ENCODE assay signal across 1 cellular context in the genomic region with DNA sequence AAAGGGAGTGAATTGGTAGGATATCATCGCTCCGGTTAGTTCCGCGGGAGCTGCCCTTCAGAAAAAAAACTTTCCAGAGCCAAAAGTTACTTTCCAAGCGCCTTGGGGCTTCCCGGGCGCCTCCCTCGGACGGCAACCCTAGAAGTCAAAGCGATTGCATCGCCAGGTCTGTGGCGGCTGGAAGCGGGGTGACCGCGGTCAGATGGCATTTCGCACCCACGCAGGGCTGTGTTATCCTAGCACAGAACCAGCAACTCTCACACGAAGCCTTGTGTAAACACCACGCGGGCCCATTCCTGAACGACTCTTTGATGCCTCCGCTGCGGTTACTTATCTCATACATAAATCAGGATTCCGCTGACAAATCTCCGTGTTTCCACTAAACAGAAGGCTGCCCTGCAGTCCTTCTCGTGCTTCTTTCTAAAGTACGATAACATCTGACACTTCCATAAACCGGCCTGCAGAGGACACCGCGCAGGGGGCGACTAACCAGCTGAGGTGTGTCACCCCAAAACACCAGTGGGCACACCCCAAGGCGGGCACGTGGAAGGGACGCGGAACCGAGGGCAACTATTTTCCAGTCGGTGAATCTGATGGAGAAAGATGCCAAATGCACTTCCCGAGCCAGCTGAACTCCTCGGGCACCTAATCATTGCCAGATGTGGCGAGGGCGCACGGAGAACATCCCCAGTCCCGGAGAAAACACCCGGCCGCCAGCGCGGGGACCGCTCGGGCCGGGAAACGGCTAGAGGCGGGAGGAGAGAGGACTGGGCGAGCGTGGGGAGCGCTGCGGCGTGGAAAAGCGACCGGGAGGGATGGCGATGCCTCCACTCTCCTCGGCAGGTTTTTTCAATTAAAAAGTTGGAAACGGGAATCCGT.
TF ChIP-seq lines count a peak whose summit lies in the region.

No MANE protein-coding gene starts in this region.

TF ChIP-seq in K562, 482 proteins besides CTCF, POLR2A, EP300 and RAD21 (continued from another document and continues in another):
- TF ChIP-seq MEF2A (IDR thresholded peaks at IDR 0.05; ENCODE audit: control insufficient read depth, low read depth, low read length) (no peak), L3MBTL2 (IDR thresholded peaks at IDR 0.05) (0 out of 2 replicates have a peak, but pooled peaks have one; percentile 22), NFXL1 (CRISPR knock-in tag; IDR thresholded peaks at IDR 0.05) (no peak), TCF7 (IDR thresholded peaks at IDR 0.05; ENCODE audit: borderline replicate concordance) (peak; percentile 95), SP2 (IDR thresholded peaks at IDR 0.05; ENCODE audit: extremely low read depth, low read depth, low read length, poor library complexity, severe bottlenecking) (no peak), HMGXB4 (CRISPR knock-in tag; IDR thresholded peaks at IDR 0.05) (no peak), ETV1 (tag; conservative IDR thresholded peaks at IDR 0.05; ENCODE audit: low read depth) (peak; percentile 12; the same call in 1 of the 2 replicates), RBFOX2 (IDR thresholded peaks at IDR 0.05; ENCODE audit: low read depth, low read length) (no peak), TRIM24 (IDR thresholded peaks at IDR 0.05) (no peak), SREBF1 (IDR thresholded peaks at IDR 0.05; ENCODE audit: borderline replicate concordance, low read depth, low read length) (no peak), FIP1L1 (IDR thresholded peaks at IDR 0.05; ENCODE audit: low read depth, low read length, poor library complexity, severe bottlenecking) (no peak), POLR2B (IDR thresholded peaks at IDR 0.05; ENCODE audit: low read depth, partially characterized antibody) (no peak), NFRKB (IDR thresholded peaks at IDR 0.05; ENCODE audit: low read depth) (no peak), HES1 (IDR thresholded peaks at IDR 0.05; ENCODE audit: low read depth) (peak; percentile 99), RNF2 (IDR thresholded peaks at IDR 0.05) (no peak), KLF1 (tag; IDR thresholded peaks at IDR 0.05) (no peak), TFAP4 (CRISPR knock-in tag; IDR thresholded peaks at IDR 0.05; ENCODE audit: borderline replicate concordance) (no peak; the same call in 1 of the 2 replicates), ZNF41 (CRISPR knock-in tag; conservative IDR thresholded peaks at IDR 0.05) (no peak), HLTF (IDR thresholded peaks at IDR 0.05) (no peak), ZNF175 (CRISPR knock-in tag; IDR thresholded peaks at IDR 0.05; ENCODE audit: low read depth) (no peak), ZNF239 (CRISPR knock-in tag; IDR thresholded peaks at IDR 0.05) (no peak), ATF7 (IDR thresholded peaks at IDR 0.05) (no peak), FOXA3 (CRISPR knock-in tag; conservative IDR thresholded peaks at IDR 0.05 in 1 of 2, IDR thresholded peaks at IDR 0.05 in 1 of 2) (peak in 1 of 2 experiments; percentile 94; a peak in 2 of 4 replicates), TRIM28 (IDR thresholded peaks at IDR 0.05) (no peak), ELK3 (CRISPR knock-in tag; IDR thresholded peaks at IDR 0.05) (no peak), KLF13 (tag; IDR thresholded peaks at IDR 0.05; ENCODE audit: borderline replicate concordance, low read depth) (no peak), ESRRA (IDR thresholded peaks at IDR 0.05; ENCODE audit: borderline replicate concordance, low read depth) (peak; percentile 79; the same call in 1 of the 2 replicates), RCOR1 (IDR thresholded peaks at IDR 0.05; ENCODE audit: borderline replicate concordance in 1 of 2, low read depth in 2 of 2, low read length in 2 of 2) (peak in 1 of 2 experiments; percentile 90; a peak in 2 of 4 replicates), ZNF232 (CRISPR knock-in tag; IDR thresholded peaks at IDR 0.05) (no peak), SMARCC2 (IDR thresholded peaks at IDR 0.05; ENCODE audit: low read depth) (no peak), ZNF3 (CRISPR knock-in tag; IDR thresholded peaks at IDR 0.05) (no peak), CTBP1 (IDR thresholded peaks at IDR 0.05; ENCODE audit: borderline replicate concordance) (peak; percentile 58; the same call in 1 of the 2 replicates), XRCC5 (IDR thresholded peaks at IDR 0.05; ENCODE audit: low read depth, low read length) (no peak), NCOR1 (IDR thresholded peaks at IDR 0.05) (no peak), ZBTB34 (CRISPR knock-in tag; IDR thresholded peaks at IDR 0.05) (no peak), C11orf30 (IDR thresholded peaks at IDR 0.05; ENCODE audit: low read depth) (no peak), GATA2 (CRISPR knock-in tag; IDR thresholded peaks at IDR 0.05) (no peak), CREB3L1 (IDR thresholded peaks at IDR 0.05; ENCODE audit: borderline replicate concordance, low read depth) (no peak)
- TF ChIP-seq, protein P1, sequence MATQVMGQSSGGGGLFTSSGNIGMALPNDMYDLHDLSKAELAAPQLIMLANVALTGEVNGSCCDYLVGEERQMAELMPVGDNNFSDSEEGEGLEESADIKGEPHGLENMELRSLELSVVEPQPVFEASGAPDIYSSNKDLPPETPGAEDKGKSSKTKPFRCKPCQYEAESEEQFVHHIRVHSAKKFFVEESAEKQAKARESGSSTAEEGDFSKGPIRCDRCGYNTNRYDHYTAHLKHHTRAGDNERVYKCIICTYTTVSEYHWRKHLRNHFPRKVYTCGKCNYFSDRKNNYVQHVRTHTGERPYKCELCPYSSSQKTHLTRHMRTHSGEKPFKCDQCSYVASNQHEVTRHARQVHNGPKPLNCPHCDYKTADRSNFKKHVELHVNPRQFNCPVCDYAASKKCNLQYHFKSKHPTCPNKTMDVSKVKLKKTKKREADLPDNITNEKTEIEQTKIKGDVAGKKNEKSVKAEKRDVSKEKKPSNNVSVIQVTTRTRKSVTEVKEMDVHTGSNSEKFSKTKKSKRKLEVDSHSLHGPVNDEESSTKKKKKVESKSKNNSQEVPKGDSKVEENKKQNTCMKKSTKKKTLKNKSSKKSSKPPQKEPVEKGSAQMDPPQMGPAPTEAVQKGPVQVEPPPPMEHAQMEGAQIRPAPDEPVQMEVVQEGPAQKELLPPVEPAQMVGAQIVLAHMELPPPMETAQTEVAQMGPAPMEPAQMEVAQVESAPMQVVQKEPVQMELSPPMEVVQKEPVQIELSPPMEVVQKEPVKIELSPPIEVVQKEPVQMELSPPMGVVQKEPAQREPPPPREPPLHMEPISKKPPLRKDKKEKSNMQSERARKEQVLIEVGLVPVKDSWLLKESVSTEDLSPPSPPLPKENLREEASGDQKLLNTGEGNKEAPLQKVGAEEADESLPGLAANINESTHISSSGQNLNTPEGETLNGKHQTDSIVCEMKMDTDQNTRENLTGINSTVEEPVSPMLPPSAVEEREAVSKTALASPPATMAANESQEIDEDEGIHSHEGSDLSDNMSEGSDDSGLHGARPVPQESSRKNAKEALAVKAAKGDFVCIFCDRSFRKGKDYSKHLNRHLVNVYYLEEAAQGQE (CRISPR knock-in tag; IDR thresholded peaks at IDR 0.05; ENCODE audit: low read depth) = no peak
- TF ChIP-seq, protein P2, sequence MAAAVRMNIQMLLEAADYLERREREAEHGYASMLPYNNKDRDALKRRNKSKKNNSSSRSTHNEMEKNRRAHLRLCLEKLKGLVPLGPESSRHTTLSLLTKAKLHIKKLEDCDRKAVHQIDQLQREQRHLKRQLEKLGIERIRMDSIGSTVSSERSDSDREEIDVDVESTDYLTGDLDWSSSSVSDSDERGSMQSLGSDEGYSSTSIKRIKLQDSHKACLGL (CRISPR knock-in tag; IDR thresholded peaks at IDR 0.05; ENCODE audit: borderline replicate concordance, poor library complexity, severe bottlenecking) = no peak
- TF ChIP-seq, protein P3, sequence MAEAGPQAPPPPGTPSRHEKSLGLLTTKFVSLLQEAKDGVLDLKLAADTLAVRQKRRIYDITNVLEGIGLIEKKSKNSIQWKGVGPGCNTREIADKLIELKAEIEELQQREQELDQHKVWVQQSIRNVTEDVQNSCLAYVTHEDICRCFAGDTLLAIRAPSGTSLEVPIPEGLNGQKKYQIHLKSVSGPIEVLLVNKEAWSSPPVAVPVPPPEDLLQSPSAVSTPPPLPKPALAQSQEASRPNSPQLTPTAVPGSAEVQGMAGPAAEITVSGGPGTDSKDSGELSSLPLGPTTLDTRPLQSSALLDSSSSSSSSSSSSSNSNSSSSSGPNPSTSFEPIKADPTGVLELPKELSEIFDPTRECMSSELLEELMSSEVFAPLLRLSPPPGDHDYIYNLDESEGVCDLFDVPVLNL (CRISPR knock-in tag; IDR thresholded peaks at IDR 0.05; ENCODE audit: low read depth) = no peak
- TF ChIP-seq, protein P4, sequence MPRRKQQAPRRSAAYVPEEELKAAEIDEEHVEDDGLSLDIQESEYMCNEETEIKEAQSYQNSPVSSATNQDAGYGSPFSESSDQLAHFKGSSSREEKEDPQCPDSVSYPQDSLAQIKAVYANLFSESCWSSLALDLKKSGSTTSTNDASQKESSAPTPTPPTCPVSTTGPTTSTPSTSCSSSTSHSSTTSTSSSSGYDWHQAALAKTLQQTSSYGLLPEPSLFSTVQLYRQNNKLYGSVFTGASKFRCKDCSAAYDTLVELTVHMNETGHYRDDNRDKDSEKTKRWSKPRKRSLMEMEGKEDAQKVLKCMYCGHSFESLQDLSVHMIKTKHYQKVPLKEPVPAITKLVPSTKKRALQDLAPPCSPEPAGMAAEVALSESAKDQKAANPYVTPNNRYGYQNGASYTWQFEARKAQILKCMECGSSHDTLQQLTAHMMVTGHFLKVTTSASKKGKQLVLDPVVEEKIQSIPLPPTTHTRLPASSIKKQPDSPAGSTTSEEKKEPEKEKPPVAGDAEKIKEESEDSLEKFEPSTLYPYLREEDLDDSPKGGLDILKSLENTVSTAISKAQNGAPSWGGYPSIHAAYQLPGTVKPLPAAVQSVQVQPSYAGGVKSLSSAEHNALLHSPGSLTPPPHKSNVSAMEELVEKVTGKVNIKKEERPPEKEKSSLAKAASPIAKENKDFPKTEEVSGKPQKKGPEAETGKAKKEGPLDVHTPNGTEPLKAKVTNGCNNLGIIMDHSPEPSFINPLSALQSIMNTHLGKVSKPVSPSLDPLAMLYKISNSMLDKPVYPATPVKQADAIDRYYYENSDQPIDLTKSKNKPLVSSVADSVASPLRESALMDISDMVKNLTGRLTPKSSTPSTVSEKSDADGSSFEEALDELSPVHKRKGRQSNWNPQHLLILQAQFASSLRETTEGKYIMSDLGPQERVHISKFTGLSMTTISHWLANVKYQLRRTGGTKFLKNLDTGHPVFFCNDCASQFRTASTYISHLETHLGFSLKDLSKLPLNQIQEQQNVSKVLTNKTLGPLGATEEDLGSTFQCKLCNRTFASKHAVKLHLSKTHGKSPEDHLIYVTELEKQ (CRISPR knock-in tag; IDR thresholded peaks at IDR 0.05) = no peak
- TF ChIP-seq, protein P5, sequence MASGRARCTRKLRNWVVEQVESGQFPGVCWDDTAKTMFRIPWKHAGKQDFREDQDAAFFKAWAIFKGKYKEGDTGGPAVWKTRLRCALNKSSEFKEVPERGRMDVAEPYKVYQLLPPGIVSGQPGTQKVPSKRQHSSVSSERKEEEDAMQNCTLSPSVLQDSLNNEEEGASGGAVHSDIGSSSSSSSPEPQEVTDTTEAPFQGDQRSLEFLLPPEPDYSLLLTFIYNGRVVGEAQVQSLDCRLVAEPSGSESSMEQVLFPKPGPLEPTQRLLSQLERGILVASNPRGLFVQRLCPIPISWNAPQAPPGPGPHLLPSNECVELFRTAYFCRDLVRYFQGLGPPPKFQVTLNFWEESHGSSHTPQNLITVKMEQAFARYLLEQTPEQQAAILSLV (tag; IDR thresholded peaks at IDR 0.05) = no peak
